ENCODE assay signal across 13 cellular contexts in genomic region chr19:41552558-41552957, GRCh38. TPM values are rescaled to one million over a fixed set of nuclear protein-coding genes. Genes with fewer than 3 reads are reported as not detected.
DNase-seq lines count a peak whose midpoint lies in the region; TF ChIP-seq lines count a peak whose summit lies in the region.
"Had no signal": no experiment of that assay in that cellular context is flagged by ENCODE, and none has a peak within 500 bp of the region (broad histone marks: within the 10 kb centered on the region; RNA-seq: fewer than 3 reads in every experiment).

No MANE protein-coding gene starts in this region.

- in situ Hi-C loops in GM18951 (cut with MboI; ENCODE audit: low sequenced_read_pairs, unreplicated experiment) = no loop called here

- peak; percentile 14 for TF ChIP-seq POLR2A in GM18951 (IDR thresholded peaks at IDR 0.05; ENCODE audit: extremely low read depth, insufficient read depth, insufficient read length)

- TF ChIP-seq CTCF in CD14-positive monocyte (IDR thresholded peaks at IDR 0.05) (no peak), mesothelial cell of epicardium (IDR thresholded peaks at IDR 0.05; ENCODE audit: unreplicated experiment) (no peak)

- H3K27ac Mint-ChIP-seq in CD14-positive monocyte (peak overlapping the region in 5 of 7 donors; percentile 30 to 93 (median 64)), mesothelial cell of epicardium (no peak overlapping the region)
- H3K27ac Mint-ChIP-seq: HFFc6, nephron had no signal

- H3K27me3 Mint-ChIP-seq in CD14-positive monocyte (ENCODE audit: low read depth in 3 of 3) (peaks cover 0 to 2% (median 0%) of the 10 kb centered on the region in 3 donors), mesothelial cell of epicardium (ENCODE audit: low read depth) (no peaks in the 10 kb centered on the region)

- intact Hi-C loops in CD14-positive monocyte (cut with micrococcal nuclease) = no loop called here
- intact Hi-C loops in posterior vena cava (cut with DNase I) = no loop called here

- peaks cover 0 to 3% (median 0%) of the 10 kb centered on the region in 7 donors for H3K9me3 Mint-ChIP-seq in CD14-positive monocyte
- H3K9me3 Mint-ChIP-seq in mesothelial cell of epicardium = peaks cover 65% of the 10 kb centered on the region

- DNase-seq in CD14-positive monocyte (ENCODE audit: low spot score) (no peak), NOMO-1 treated with DMSO at 0.1 percent for 48 hours (lab: John Stamatoyannopoulos, UW; ENCODE audit: unreplicated experiment) (peak; percentile 42), germinal center (ENCODE audit: low spot score) (peak; percentile 61), C1 segment of cervical spinal cord (lab: John Stamatoyannopoulos, UW) (no peak), posterior vena cava (ENCODE audit: low spot score) (no peak), mesothelial cell of epicardium (ENCODE audit: low spot score in 2 of 2, unreplicated experiment in 2 of 2) (no peak), H4 (ENCODE audit: low spot score) (no peak)
- DNase-seq: HFFc6, hypothalamus, NCI-H2081 treated with DMSO at 0.1 percent for 48 hours had no signal

- H3K4me1 Mint-ChIP-seq in CD14-positive monocyte (peaks cover 71% of the 10 kb centered on the region), mesothelial cell of epicardium (no peaks in the 10 kb centered on the region)
- H3K4me1 Mint-ChIP-seq: nephron had no signal

- peak overlapping the region in 1 of 2 donors; percentile 48 for H3K4me3 Mint-ChIP-seq in CD14-positive monocyte
- no peak overlapping the region for H3K4me3 Mint-ChIP-seq in mesothelial cell of epicardium
- H3K4me3 Mint-ChIP-seq: HFFc6, nephron had no signal

- H3K36me3 Mint-ChIP-seq in CD14-positive monocyte (peaks cover 6% of the 10 kb centered on the region in 2 donors), mesothelial cell of epicardium (peaks cover 3% of the 10 kb centered on the region)

RNA-seq across cellular contexts. Expression of gene CEACAM21, which starts 23.4 kb away (rescaled TPM):
- polyA plus RNA-seq in CD14-positive monocyte = 1 to 10 TPM; 4.1 to 6.4 TPM
- 1 to 10 TPM in 1 of 2 donors, under 1 TPM in 1; 0.48 to 2.5 TPM for total RNA-seq in posterior vena cava
- not detected in 3 replicates for total RNA-seq in mesothelial cell of epicardium
- total RNA-seq in H4 (2014; rRNA removed; shearing (Covaris generic)) = 0.14 TPM in 1 of 2 replicates, not detected in the other
- total RNA-seq: HFFc6, HT1080 had no signal

Comparison
In these comparisons a context has a peak if more than half of its experiments do, and no peak if none do; other contexts are left out.
1. DNase-seq: peak in NOMO-1 treated with DMSO at 0.1 percent for 48 hours (single experiment) and germinal center (single experiment); none in CD14-positive monocyte (single experiment), C1 segment of cervical spinal cord (0 of 14), posterior vena cava (single experiment), mesothelial cell of epicardium (0 of 2) and H4 (single experiment).